27 cellular contexts compared by ENCODE assay signal in the genomic region with DNA sequence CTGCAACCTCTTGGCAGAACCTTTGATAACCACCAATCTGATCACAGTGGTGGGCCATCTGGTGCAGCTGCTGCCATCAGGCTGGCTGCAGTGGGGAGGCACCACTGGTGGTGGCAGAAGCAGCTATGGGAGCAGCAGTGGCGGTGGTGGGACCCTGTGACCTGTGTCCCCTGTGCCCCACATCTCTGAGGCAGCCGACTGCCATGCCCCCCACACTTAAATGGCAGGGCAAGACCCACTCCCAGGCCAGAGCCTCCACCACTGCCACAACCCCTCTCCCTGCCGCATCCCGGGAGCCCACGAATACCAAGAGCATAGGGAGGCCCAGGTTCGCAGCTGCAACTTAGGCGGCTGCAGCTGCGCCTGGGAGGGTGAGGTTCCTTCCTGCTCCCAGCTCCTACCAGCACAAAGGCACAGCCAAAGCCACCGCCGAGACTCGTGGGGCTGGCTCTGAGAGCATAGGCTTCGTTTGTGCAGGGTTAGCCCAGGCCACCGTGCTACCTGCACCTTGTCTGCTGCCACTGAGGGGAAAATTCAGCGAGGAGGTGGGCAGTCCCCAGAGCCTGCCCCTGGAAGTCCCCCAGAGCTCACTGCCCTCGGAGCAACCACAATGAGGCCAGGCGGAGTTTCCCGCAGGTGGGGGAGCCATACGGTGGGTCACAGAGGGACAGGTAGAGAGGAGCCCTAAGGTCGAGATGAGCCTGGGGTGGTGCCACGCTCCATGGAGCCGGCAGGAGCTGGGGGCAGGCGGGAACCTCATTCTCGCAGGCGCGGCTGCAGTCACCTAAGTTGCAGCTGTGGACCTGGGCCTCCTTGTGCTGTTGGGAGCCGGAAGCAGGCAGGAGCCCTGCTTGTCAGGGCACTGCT.
"Had no signal": no experiment of that assay in that cellular context is flagged by ENCODE, and none has a peak within 500 bp of the region (broad histone marks: within the 10 kb centered on the region; RNA-seq: fewer than 3 reads in every experiment).

No MANE protein-coding gene starts in this region.

- H3K36me3 ChIP-seq: heart right ventricle, left lung, ovary, tibial nerve had no signal

- H3K27me3 ChIP-seq: foreskin keratinocyte, heart right ventricle, left lung, ovary, tibial nerve had no signal

- H3K4me2 ChIP-seq: smooth muscle cell had no signal

- H3K4me3 ChIP-seq: heart right ventricle, left lung, lung, ovary, smooth muscle cell, tibial nerve had no signal

- FAIRE-seq: astrocyte, endothelial cell of umbilical vein, urothelium cell line had no signal

- H3K27ac ChIP-seq: foreskin keratinocyte, heart right ventricle, left lung, ovary, tibial nerve had no signal

- H3K9me3 ChIP-seq: ovary had no signal

- ATAC-seq: foreskin keratinocyte; left lung; stimulated activated naive B cell treated with anti-CD40 and anti-IgM and Interleukin-4, amounts not matched to agents 10 μg/mL and 1 μg/mL and 100 μg/mL, for 72 hours had no signal

- DNase-seq: activated CD4-positive, alpha-beta memory T cell treated with anti-CD3 and anti-CD28 coated beads for 36 hours; activated CD4-positive, alpha-beta T cell treated with anti-CD3 and anti-CD28 coated beads, Interleukin-2, amount 10 ng/mL, durations not matched to agents 24 days and 14 days; activated CD4-positive, CD25-positive, alpha-beta regulatory T cell treated with anti-CD3 and anti-CD28 coated beads, Interleukin-2, amount 50 U/mL, for 72 hours; activated CD8-positive, alpha-beta memory T cell treated with anti-CD3 and anti-CD28 coated beads, Interleukin-2, amount 50 U/mL, for 48 hours; activated gamma-delta T cell; activated naive CD4-positive, alpha-beta T cell treated with anti-CD3 and anti-CD28 coated beads, Interleukin-2, amount 10 ng/mL, durations not matched to agents 7 days and 5 days; activated naive CD8-positive, alpha-beta T cell treated with anti-CD3 and anti-CD28 coated beads, Interleukin-2, amount 10 ng/mL, durations not matched to agents 7 days and 5 days; activated T-cell treated with anti-CD3 and anti-CD28 coated beads, Interleukin-2, amount 50 U/mL, for 24 hours; caudate nucleus; foreskin keratinocyte; heart right ventricle; kidney glomerular epithelial cell; mesendoderm; ovary; retina; stimulated activated CD4-positive, alpha-beta T cell treated with anti-CD3 and anti-CD28 coated beads, Interleukin-1b, Interleukin-23, amount 100 ng/mL, for 48 hours; stimulated activated CD4-positive, alpha-beta T cell treated with anti-CD3 and anti-CD28 coated beads, Interleukin-4, amount 100 ng/mL, for 4 hours; stimulated activated CD8-positive, alpha-beta memory T cell treated with anti-CD3 and anti-CD28 coated beads, Interleukin-4, amount 100 ng/mL, for 48 hours; stimulated activated naive B cell treated with anti-CD40 and anti-IgM and Interleukin-4, amounts not matched to agents 10 μg/mL and 1 μg/mL and 100 μg/mL, for 72 hours; T-helper 2 cell had no signal

- H3K4me1 ChIP-seq: foreskin keratinocyte, heart right ventricle, left lung, tibial nerve had no signal
